Comparison of ENCODE assay signal across 18 cellular contexts in the genomic region with DNA sequence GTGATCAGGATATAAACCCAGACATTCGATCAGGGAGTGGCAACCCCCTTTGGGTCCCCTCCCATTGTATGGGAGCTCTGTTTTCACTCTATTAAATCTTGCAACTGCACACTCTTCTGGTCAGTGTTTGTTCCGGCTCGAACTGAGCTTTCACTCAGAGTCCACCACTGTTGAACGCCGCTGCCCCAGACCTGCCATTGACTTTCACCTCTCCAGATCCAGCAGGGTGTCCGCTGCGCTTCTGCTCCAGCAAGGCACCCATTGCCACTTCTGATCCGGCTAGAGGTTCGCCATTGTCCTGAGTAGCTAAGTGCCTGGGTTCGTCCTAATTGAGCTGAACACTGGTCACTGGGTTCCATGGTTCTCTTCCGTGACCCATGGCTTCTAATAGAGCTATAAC. TPM values are rescaled to one million over a fixed set of nuclear protein-coding genes. Genes with fewer than 3 reads are reported as not detected.
"Had no signal": no experiment of that assay in that cellular context is flagged by ENCODE, and none has a peak within 500 bp of the region (broad histone marks: within the 10 kb centered on the region; RNA-seq: fewer than 3 reads in every experiment).

No MANE protein-coding gene starts in this region.

RNA-seq across cellular contexts. Expression of gene AGR3, which starts 28.6 kb away (rescaled TPM):
- total RNA-seq: activated naive CD4-positive, alpha-beta T cell treated with anti-CD3 and anti-CD28 coated beads for 36 hours; activated naive CD4-positive, alpha-beta T cell treated with anti-CD3 and anti-CD28 coated beads, Interleukin-2, amount 50 U/mL, for 72 hours; activated naive CD8-positive, alpha-beta T cell treated with anti-CD3 and anti-CD28 coated beads for 36 hours; activated naive CD8-positive, alpha-beta T cell treated with anti-CD3 and anti-CD28 coated beads, Interleukin-2, amount 10 ng/mL, durations not matched to agents 7 days and 5 days; activated T-cell treated with anti-CD3 and anti-CD28 coated beads, Interleukin-2, amount 50 U/mL, for 4 hours; activated T-cell treated with anti-CD3 and anti-CD28 coated beads, Interleukin-2, amount 50 U/mL, for 72 hours; activated T-helper 1 cell treated with anti-CD3 and anti-CD28 coated beads, Interleukin-12 subunit alpha, Interleukin-12 subunit beta, Interleukin-2, Interleukin-4 antibody, amounts not matched to agents 30 ng/mL and 10 ng/mL and 1 ng/mL, durations not matched to agents 14 hours and 24 hours and 36 hours; activated T-helper 17 cell treated with anti-CD3 and anti-CD28 coated beads, Interleukin-2, amount 50 U/mL, for 72 hours; activated T-helper 2 cell treated with anti-CD3 and anti-CD28 coated beads, Interferon-gamma antibody, Interleukin-2, Interleukin-4, amounts not matched to agents 10 μg/mL and 5 μg/mL and 100 μg/mL, durations not matched to agents 14 hours and 24 hours and 36 hours; adrenal gland; aorta; ascending aorta; astrocyte; bronchial epithelial cell; cardiac muscle cell; cardiac septum; cerebellum; chondrocyte had no signal
- polyA plus RNA-seq: adrenal gland, cardiac muscle cell had no signal

RNA-seq across cellular contexts. Expression of gene AGR2, which starts 48.4 kb away (rescaled TPM):
- total RNA-seq: activated naive CD4-positive, alpha-beta T cell treated with anti-CD3 and anti-CD28 coated beads for 36 hours; activated naive CD4-positive, alpha-beta T cell treated with anti-CD3 and anti-CD28 coated beads, Interleukin-2, amount 50 U/mL, for 72 hours; activated naive CD8-positive, alpha-beta T cell treated with anti-CD3 and anti-CD28 coated beads for 36 hours; activated naive CD8-positive, alpha-beta T cell treated with anti-CD3 and anti-CD28 coated beads, Interleukin-2, amount 10 ng/mL, durations not matched to agents 7 days and 5 days; activated T-cell treated with anti-CD3 and anti-CD28 coated beads, Interleukin-2, amount 50 U/mL, for 72 hours; activated T-helper 1 cell treated with anti-CD3 and anti-CD28 coated beads, Interleukin-12 subunit alpha, Interleukin-12 subunit beta, Interleukin-2, Interleukin-4 antibody, amounts not matched to agents 30 ng/mL and 10 ng/mL and 1 ng/mL, durations not matched to agents 14 hours and 24 hours and 36 hours; activated T-helper 17 cell treated with anti-CD3 and anti-CD28 coated beads, Interleukin-2, amount 50 U/mL, for 72 hours; activated T-helper 2 cell treated with anti-CD3 and anti-CD28 coated beads, Interferon-gamma antibody, Interleukin-2, Interleukin-4, amounts not matched to agents 10 μg/mL and 5 μg/mL and 100 μg/mL, durations not matched to agents 14 hours and 24 hours and 36 hours; aorta; ascending aorta; astrocyte; cardiac muscle cell; cardiac septum; chondrocyte had no signal
